In the genomic region with DNA sequence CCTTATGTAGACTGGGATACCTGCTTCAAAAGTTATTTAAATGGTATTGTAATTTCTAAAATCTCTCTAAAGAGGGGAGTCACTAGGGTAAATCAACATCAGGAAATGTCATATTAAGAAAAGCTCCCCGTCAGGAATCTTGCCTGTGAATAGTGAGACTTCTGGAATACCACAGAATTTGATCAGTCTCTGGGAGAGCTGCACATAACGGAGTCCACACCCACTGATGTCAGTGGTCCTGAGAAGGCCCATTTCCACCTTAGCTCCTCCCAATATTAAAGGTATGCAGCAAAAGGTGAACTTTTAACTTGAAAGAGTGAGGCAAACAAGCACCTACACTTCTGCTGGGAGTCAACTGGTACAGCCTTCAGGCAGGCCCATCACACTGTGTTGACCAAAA, we compare ENCODE assay signal across 13 cellular contexts. TPM values are rescaled to one million over a fixed set of nuclear protein-coding genes. Genes with fewer than 3 reads are reported as not detected.
DNase-seq lines count a peak whose midpoint lies in the region; ATAC-seq and TF ChIP-seq lines count a peak whose summit lies in the region.
"Had no signal": no experiment of that assay in that cellular context is flagged by ENCODE, and none has a peak within 500 bp of the region (broad histone marks: within the 10 kb centered on the region; RNA-seq: fewer than 3 reads in every experiment).

No MANE protein-coding gene starts in this region.

- H3K27ac Mint-ChIP-seq in Caco-2 (ENCODE audit: unreplicated experiment) = peak overlapping the region; percentile 60
- H3K27ac Mint-ChIP-seq in activated naive CD8-positive, alpha-beta T cell treated with anti-CD3 and anti-CD28 coated beads, Interleukin-2, amount 50 U/mL, for 24 hours = peak overlapping the region; percentile 86
- H3K27ac Mint-ChIP-seq: stimulated activated memory B cell treated with anti-CD40 and anti-IgM and Interleukin-4, amounts not matched to agents 10 μg/mL and 1 μg/mL and 100 μg/mL, for 72 hours had no signal

- intact Hi-C loops in Caco-2 (cut with micrococcal nuclease; ENCODE audit: unreplicated experiment) = loop anchor here (1.0 kb wide), 2 partner anchors 28 to 96 kb away; a partner anchor contains a TSS

- in situ Hi-C loops in GM23248 (cut with MboI) = loop anchor here (25.0 kb wide), 1 partner anchor 322 kb away; no protein-coding TSS in a partner anchor

- no peaks in the 10 kb centered on the region for H4K20me1 ChIP-seq in GM23248 (ENCODE audit: insufficient read depth)
- H4K20me1 ChIP-seq: BLaER1 treated with 17β-estradiol and CSF1 and Interleukin-3, amounts not matched to agents 10 nM and 100 nM had no signal

- H3K4me3 ChIP-seq in Caco-2 (ENCODE audit: low read depth, low read length) (no peak overlapping the region), mucosa of rectum (ENCODE audit: low read length in 2 of 2) (no peak overlapping the region), GM23248 (no peak overlapping the region)
- H3K4me3 ChIP-seq: BLaER1 treated with 17β-estradiol and CSF1 and Interleukin-3, amounts not matched to agents 10 nM and 100 nM had no signal

- H3K9me3 ChIP-seq in Caco-2 = no peaks in the 10 kb centered on the region
- no peaks in the 10 kb centered on the region for H3K9me3 ChIP-seq in mucosa of rectum (ENCODE audit: control insufficient read depth in 2 of 2, low read length in 2 of 2)
- no peaks in the 10 kb centered on the region for H3K9me3 ChIP-seq in GM23248 (ENCODE audit: low read depth)
- H3K9me3 ChIP-seq: BLaER1 treated with 17β-estradiol and CSF1 and Interleukin-3, amounts not matched to agents 10 nM and 100 nM had no signal

- BruUV-seq in Caco-2 (replicated peaks; lab: Mats Ljungman, UMichigan) = TSS peak; percentile 68

- peaks cover 46% of the 10 kb centered on the region for H3F3A ChIP-seq in GM23248 (ENCODE audit: insufficient read depth)

- CTCF ChIA-PET in Caco-2 (lab: Charles Lee) = interaction anchor here (0.9 to 1.9 kb wide), 6 partner anchors 9 to 231 kb away, joined by 3 to 11 read pairs (median 5); a partner anchor contains a TSS

- H3K36me3 ChIP-seq in Caco-2 (ENCODE audit: control insufficient read depth, insufficient read depth, low read length) = peaks cover 3% of the 10 kb centered on the region; the same call in 1 of the 2 replicates
- H3K36me3 ChIP-seq in mucosa of rectum (ENCODE audit: control insufficient read depth in 2 of 2, insufficient read depth in 2 of 2, low read length in 2 of 2) = peaks cover 5 to 21% of the 10 kb centered on the region in 2 donors
- no peaks in the 10 kb centered on the region for H3K36me3 ChIP-seq in GM23248 (ENCODE audit: low read depth)

- H3K9me3 Mint-ChIP-seq in Caco-2 (ENCODE audit: unreplicated experiment) = no peaks in the 10 kb centered on the region
- no peaks in the 10 kb centered on the region for H3K9me3 Mint-ChIP-seq in activated naive CD8-positive, alpha-beta T cell treated with anti-CD3 and anti-CD28 coated beads, Interleukin-2, amount 50 U/mL, for 24 hours
- H3K9me3 Mint-ChIP-seq: stimulated activated memory B cell treated with anti-CD40 and anti-IgM and Interleukin-4, amounts not matched to agents 10 μg/mL and 1 μg/mL and 100 μg/mL, for 72 hours had no signal

- H2AFZ ChIP-seq in GM23248 = no peak overlapping the region

- H3K9ac ChIP-seq in mucosa of rectum (ENCODE audit: low read depth in 1 of 2, low read length in 2 of 2) (peak overlapping the region; percentile 53 to 59), GM23248 (no peak overlapping the region)

- ATAC-seq in activated naive CD8-positive, alpha-beta T cell treated with anti-CD3 and anti-CD28 coated beads, Interleukin-2, amount 50 U/mL, for 24 hours = no peak
- no peak for ATAC-seq in HG03442 (IDR thresholded peaks at IDR 0.05; ENCODE audit: unreplicated experiment)
- ATAC-seq: stimulated activated memory B cell treated with anti-CD40 and anti-IgM and Interleukin-4, amounts not matched to agents 10 μg/mL and 1 μg/mL and 100 μg/mL, for 72 hours had no signal

- no peaks in the 10 kb centered on the region for H3K9me2 ChIP-seq in GM23248 (ENCODE audit: insufficient read depth)

- no peaks in the 10 kb centered on the region for H3K79me2 ChIP-seq in GM23248 (ENCODE audit: insufficient read depth)

- no peak overlapping the region for H3K4me3 Mint-ChIP-seq in Caco-2 (ENCODE audit: unreplicated experiment)
- H3K4me3 Mint-ChIP-seq in activated naive CD8-positive, alpha-beta T cell treated with anti-CD3 and anti-CD28 coated beads, Interleukin-2, amount 50 U/mL, for 24 hours = no peak overlapping the region
- H3K4me3 Mint-ChIP-seq: stimulated activated memory B cell treated with anti-CD40 and anti-IgM and Interleukin-4, amounts not matched to agents 10 μg/mL and 1 μg/mL and 100 μg/mL, for 72 hours had no signal

- H3K4me1 ChIP-seq in Caco-2 (peaks cover 30% of the 10 kb centered on the region), mucosa of rectum (ENCODE audit: control insufficient read depth in 2 of 2, insufficient read depth in 2 of 2, low read length in 2 of 2) (peaks cover 49 to 63% of the 10 kb centered on the region in 2 donors), GM23248 (ENCODE audit: insufficient read depth) (peaks cover 32% of the 10 kb centered on the region)

- peaks cover 14% of the 10 kb centered on the region for H3K36me3 Mint-ChIP-seq in Caco-2 (ENCODE audit: insufficient read depth, unreplicated experiment)
- H3K36me3 Mint-ChIP-seq in activated naive CD8-positive, alpha-beta T cell treated with anti-CD3 and anti-CD28 coated beads, Interleukin-2, amount 50 U/mL, for 24 hours (ENCODE audit: low read depth) = peaks cover 10% of the 10 kb centered on the region

- no peaks in the 10 kb centered on the region for H3K27me3 Mint-ChIP-seq in Caco-2 (ENCODE audit: insufficient read depth, unreplicated experiment)
- H3K27me3 Mint-ChIP-seq in activated naive CD8-positive, alpha-beta T cell treated with anti-CD3 and anti-CD28 coated beads, Interleukin-2, amount 50 U/mL, for 24 hours = no peaks in the 10 kb centered on the region
- H3K27me3 Mint-ChIP-seq: stimulated activated memory B cell treated with anti-CD40 and anti-IgM and Interleukin-4, amounts not matched to agents 10 μg/mL and 1 μg/mL and 100 μg/mL, for 72 hours had no signal

- POLR2A ChIA-PET in Caco-2 (lab: Charles Lee) = interaction anchor here (1.1 kb wide), 1 partner anchor 9 kb away, joined by 3 read pairs; no protein-coding TSS in a partner anchor

- H3K27ac ChIP-seq in 22Rv1 = peak overlapping the region; percentile 61
- peak overlapping the region; percentile 90 to 96 for H3K27ac ChIP-seq in mucosa of rectum (ENCODE audit: low read depth in 2 of 2, low read length in 2 of 2)
- no peak overlapping the region for H3K27ac ChIP-seq in GM23248

- H3K4me1 Mint-ChIP-seq in Caco-2 (ENCODE audit: low read depth, unreplicated experiment) = peaks cover 20% of the 10 kb centered on the region
- H3K4me1 Mint-ChIP-seq in activated naive CD8-positive, alpha-beta T cell treated with anti-CD3 and anti-CD28 coated beads, Interleukin-2, amount 50 U/mL, for 24 hours = peaks cover 54% of the 10 kb centered on the region
- H3K4me1 Mint-ChIP-seq: stimulated activated memory B cell treated with anti-CD40 and anti-IgM and Interleukin-4, amounts not matched to agents 10 μg/mL and 1 μg/mL and 100 μg/mL, for 72 hours had no signal

- TF ChIP-seq CTCF in 22Rv1 (IDR thresholded peaks at IDR 0.05) (no peak), Caco-2 (IDR thresholded peaks at IDR 0.05; ENCODE audit: insufficient read depth in 1 of 2, low read depth in 1 of 2, low read length in 1 of 2, severe bottlenecking in 1 of 2, unreplicated experiment in 1 of 2) (no peak)

- 76 to 85% methylated on average over 2 of the region's 2 CpGs for WGBS in GM23248 (ENCODE audit: low coverage in 1 of 2, low lambda C conversion rate in 2 of 2, missing lambda C conversion rate in 2 of 2), 2 experiments

- no peak overlapping the region for H3K4me2 ChIP-seq in GM23248 (ENCODE audit: unreplicated experiment)

- DNase-seq in Caco-2 (peak in 1 of 2 experiments; percentile 21), NCI-H1105 (lab: John Stamatoyannopoulos, UW) (no peak), GM23248 (no peak)
- no peak for DNase-seq in activated naive CD8-positive, alpha-beta T cell treated with anti-CD3 and anti-CD28 coated beads, Interleukin-2, amount 50 U/mL, for 24 hours
- no peak for DNase-seq in NK-92 treated with Interleukin-12 subunit alpha and Interleukin-12 subunit beta, amount 100 ng/mL, for 24 hours (lab: John Stamatoyannopoulos, UW)
- DNase-seq: aorta, GF-D8, NCI-H2081 had no signal

- H3K27me3 ChIP-seq in Caco-2 (replicated peaks; ENCODE audit: control insufficient read depth, insufficient read depth, low read length) (no peaks in the 10 kb centered on the region), mucosa of rectum (ENCODE audit: control insufficient read depth in 2 of 2, insufficient read depth in 2 of 2, low read length in 2 of 2) (no peaks in the 10 kb centered on the region), GM23248 (replicated peaks; ENCODE audit: insufficient read depth) (no peaks in the 10 kb centered on the region)
- H3K27me3 ChIP-seq: BLaER1 treated with 17β-estradiol and CSF1 and Interleukin-3, amounts not matched to agents 10 nM and 100 nM had no signal

RNA-seq across cellular contexts. Expression of a gene that starts 27.3 kb away (rescaled TPM):
- 15.9 and 16.1 TPM in 2 replicates for total RNA-seq in Caco-2 (2022)
- total RNA-seq in GM23248 (2014; rRNA removed; shearing (Covaris generic)) = 20.5 and 23.5 TPM in 2 replicates
- 20.8 and 21.6 TPM in 2 replicates for polyA plus RNA-seq in GM23248 (2016; fragmentation: Nextera tagmentation; extraction: Ambion mirVana)

RNA-seq across cellular contexts. Expression of a gene that starts 35.3 kb away (rescaled TPM):
- total RNA-seq in Caco-2 (2022) = 6.3 and 7.5 TPM in 2 replicates
- 58.0 and 64.0 TPM in 2 replicates for total RNA-seq in GM23248 (2014; rRNA removed; shearing (Covaris generic))
- 31.4 and 34.0 TPM in 2 replicates for polyA plus RNA-seq in GM23248 (2016; fragmentation: Nextera tagmentation; extraction: Ambion mirVana)
